Comparison of ENCODE assay signal across 8 cellular contexts in the genomic region with DNA sequence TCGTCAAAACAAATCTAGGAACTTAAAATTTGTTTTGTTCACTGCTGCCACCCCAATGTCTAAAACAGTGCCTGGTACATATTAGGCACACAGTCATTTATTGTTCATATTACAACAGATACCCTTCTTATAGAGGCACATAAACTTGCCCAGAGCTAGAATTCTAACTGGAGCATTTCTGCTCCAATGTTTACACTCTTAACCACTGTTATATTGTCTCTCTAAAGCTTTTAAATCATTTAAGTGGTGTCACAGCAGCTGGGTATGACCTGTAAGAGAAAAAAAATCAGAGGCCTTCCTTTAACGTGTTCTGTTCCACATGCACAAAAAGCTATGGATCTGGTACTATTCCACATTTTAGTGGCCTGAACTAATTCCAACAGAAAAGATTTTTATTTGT. TPM values are rescaled to one million over a fixed set of nuclear protein-coding genes. Genes with fewer than 3 reads are reported as not detected.
DNase-seq lines count a peak whose midpoint lies in the region; ATAC-seq and TF ChIP-seq lines count a peak whose summit lies in the region.

No MANE protein-coding gene starts in this region.

- H3K4me1 ChIP-seq in lung (ENCODE audit: control insufficient read depth in 2 of 2, insufficient read depth in 2 of 2, low read length in 2 of 2) (peaks cover 0 to 18% of the 10 kb centered on the region in 2 donors), upper lobe of right lung (peaks cover 54% of the 10 kb centered on the region)

- H3K4me1 Mint-ChIP-seq in activated naive CD8-positive, alpha-beta T cell treated with anti-CD3 and anti-CD28 coated beads for 36 hours = peaks cover 50% of the 10 kb centered on the region
- peaks cover 63% of the 10 kb centered on the region for H3K4me1 Mint-ChIP-seq in activated naive CD8-positive, alpha-beta T cell treated with anti-CD3 and anti-CD28 coated beads, Interleukin-2, amount 50 U/mL, for 24 hours

- H3K36me3 ChIP-seq in lung (ENCODE audit: control insufficient read depth in 2 of 2, insufficient read depth in 2 of 2, low read length in 2 of 2) (no peaks in the 10 kb centered on the region), upper lobe of right lung (peaks cover 23% of the 10 kb centered on the region)

- peak overlapping the region; percentile 98 for H3K4me3 ChIP-seq in astrocyte of the cerebellum (ENCODE audit: low read depth, low read length)
- H3K4me3 ChIP-seq in lung = peak overlapping the region; percentile 21
- H3K4me3 ChIP-seq in upper lobe of right lung = peak overlapping the region; percentile 93

- no peak for ATAC-seq in activated naive CD8-positive, alpha-beta T cell treated with anti-CD3 and anti-CD28 coated beads, Interleukin-2, amount 50 U/mL, for 24 hours
- ATAC-seq in lung (ENCODE audit: insufficient read depth, low FRiP score) = no peak
- ATAC-seq in upper lobe of right lung = no peak

- in situ Hi-C loops in astrocyte of the cerebellum (cut with HindIII; ENCODE audit: low sequenced_read_pairs) = no loop called here

- no peaks in the 10 kb centered on the region for H3K27me3 ChIP-seq in lung (ENCODE audit: control insufficient read depth, insufficient read depth)
- H3K27me3 ChIP-seq in upper lobe of right lung = no peaks in the 10 kb centered on the region

- H3K9me3 ChIP-seq in lung (ENCODE audit: control insufficient read depth in 2 of 2, insufficient read depth in 1 of 2, low read length in 1 of 2) (no peaks in the 10 kb centered on the region), upper lobe of right lung (no peaks in the 10 kb centered on the region)

- H3K27me3 Mint-ChIP-seq in activated naive CD8-positive, alpha-beta T cell treated with anti-CD3 and anti-CD28 coated beads for 36 hours = no peaks in the 10 kb centered on the region
- no peaks in the 10 kb centered on the region for H3K27me3 Mint-ChIP-seq in activated naive CD8-positive, alpha-beta T cell treated with anti-CD3 and anti-CD28 coated beads, Interleukin-2, amount 50 U/mL, for 24 hours

- 5 to 10% methylated on average over 2 of the region's 2 CpGs for WGBS in lung, 2 donors

- DNase-seq in activated naive CD8-positive, alpha-beta T cell treated with anti-CD3 and anti-CD28 coated beads for 36 hours = no peak
- DNase-seq in activated naive CD8-positive, alpha-beta T cell treated with anti-CD3 and anti-CD28 coated beads, Interleukin-2, amount 50 U/mL, for 24 hours = no peak
- DNase-seq in astrocyte of the cerebellum (ENCODE audit: low read depth) (no peak), lung (ENCODE audit: low spot score) (no peak), upper lobe of right lung (no peak), SHP77 treated with DMSO at 0.1 percent for 48 hours (lab: John Stamatoyannopoulos, UW) (no peak), head of caudate nucleus (no peak), DMS114 treated with DMSO at 0.1 percent for 48 hours (lab: John Stamatoyannopoulos, UW; ENCODE audit: unreplicated experiment) (no peak)

- H3K27ac ChIP-seq in lung (ENCODE audit: low read depth in 1 of 2, low read length in 1 of 2) (peak overlapping the region in 1 of 2 donors; percentile 47), upper lobe of right lung (peak overlapping the region; percentile 100)

- peaks cover 43% of the 10 kb centered on the region for H3K36me3 Mint-ChIP-seq in activated naive CD8-positive, alpha-beta T cell treated with anti-CD3 and anti-CD28 coated beads for 36 hours
- H3K36me3 Mint-ChIP-seq in activated naive CD8-positive, alpha-beta T cell treated with anti-CD3 and anti-CD28 coated beads, Interleukin-2, amount 50 U/mL, for 24 hours (ENCODE audit: low read depth) = peaks cover 36% of the 10 kb centered on the region

- TF ChIP-seq CTCF in astrocyte of the cerebellum (IDR thresholded peaks at IDR 0.05; ENCODE audit: low read depth, low read length, missing control alignments) (no peak), lung (IDR thresholded peaks at IDR 0.05; ENCODE audit: control extremely low read depth, extremely low read depth) (no peak), upper lobe of right lung (IDR thresholded peaks at IDR 0.05) (no peak)

- intact Hi-C loops in upper lobe of right lung (cut with DNase I) (no loop called here), head of caudate nucleus (cut with DNase I) (no loop called here)

- peak overlapping the region; percentile 73 for H3K27ac Mint-ChIP-seq in activated naive CD8-positive, alpha-beta T cell treated with anti-CD3 and anti-CD28 coated beads for 36 hours
- H3K27ac Mint-ChIP-seq in activated naive CD8-positive, alpha-beta T cell treated with anti-CD3 and anti-CD28 coated beads, Interleukin-2, amount 50 U/mL, for 24 hours = no peak overlapping the region

- no peak overlapping the region for H3K4me3 Mint-ChIP-seq in activated naive CD8-positive, alpha-beta T cell treated with anti-CD3 and anti-CD28 coated beads for 36 hours
- H3K4me3 Mint-ChIP-seq in activated naive CD8-positive, alpha-beta T cell treated with anti-CD3 and anti-CD28 coated beads, Interleukin-2, amount 50 U/mL, for 24 hours = no peak overlapping the region

- no peaks in the 10 kb centered on the region for H3K9me3 Mint-ChIP-seq in activated naive CD8-positive, alpha-beta T cell treated with anti-CD3 and anti-CD28 coated beads for 36 hours
- H3K9me3 Mint-ChIP-seq in activated naive CD8-positive, alpha-beta T cell treated with anti-CD3 and anti-CD28 coated beads, Interleukin-2, amount 50 U/mL, for 24 hours = no peaks in the 10 kb centered on the region

RNA-seq across cellular contexts. Expression of a gene that starts 3.0 kb away (rescaled TPM):
- total RNA-seq in activated naive CD8-positive, alpha-beta T cell treated with anti-CD3 and anti-CD28 coated beads for 36 hours = 100 to 1,000 TPM; 477 to 516 TPM
- total RNA-seq in lung = 100 to 1,000 TPM; 252 to 373 TPM
- 100 to 1,000 TPM; 165 to 293 TPM for polyA plus RNA-seq in lung
- total RNA-seq in upper lobe of right lung = 279 TPM

RNA-seq across cellular contexts. Expression of a gene that starts 44.4 kb away (rescaled TPM):
- total RNA-seq in activated naive CD8-positive, alpha-beta T cell treated with anti-CD3 and anti-CD28 coated beads for 36 hours = 10 to 100 TPM; 41.5 to 41.8 TPM
- total RNA-seq in lung (10 to 100 TPM; 23.2 to 27.1 TPM), upper lobe of right lung (24.7 TPM)
- 10 to 100 TPM; 18.7 to 29.8 TPM for polyA plus RNA-seq in lung

Comparison
In these comparisons a context has a peak if more than half of its experiments do, and no peak if none do; other contexts are left out.
1. H3K4me3 ChIP-seq: peak in every context shown above with its lines; median percentile 98 in astrocyte of the cerebellum; 93 in upper lobe of right lung; 21 in lung.